ENCODE assay signal across 3 cellular contexts in genomic region chr17:19647697-19648474, GRCh38.
A peak's percentile ranks its signal among the peaks of the same experiment; 100 is the strongest.
TF ChIP-seq lines count a peak whose summit lies in the region.

No MANE protein-coding gene starts in this region.

TF ChIP-seq in Ishikawa, 13 proteins besides CTCF, POLR2A, EP300 and RAD21 (continued from another document):
- TF ChIP-seq CEBPB (IDR thresholded peaks at IDR 0.05) (0 out of 2 replicates have a peak, but pooled peaks have one; percentile 19), EGR1 (IDR thresholded peaks at IDR 0.05) (no peak), MAX (IDR thresholded peaks at IDR 0.05) (peak; percentile 50), CREB1 (IDR thresholded peaks at IDR 0.05; ENCODE audit: low read depth) (no peak), YY1 (IDR thresholded peaks at IDR 0.05; ENCODE audit: low read depth) (peak; percentile 83), TAF1 (IDR thresholded peaks at IDR 0.05; ENCODE audit: low read depth) (no peak)
TF ChIP-seq in Ishikawa: peak in this region for 4.

TF ChIP-seq in SK-N-SH, 30 proteins besides CTCF, POLR2A, EP300 and RAD21 (continued from another document):
- TF ChIP-seq RXRA (IDR thresholded peaks at IDR 0.05; ENCODE audit: borderline replicate concordance, low read depth) (no peak), ELF1 (IDR thresholded peaks at IDR 0.05) (no peak), MXI1 (IDR thresholded peaks at IDR 0.05; ENCODE audit: low read depth, low read length) (no peak), CHD2 (IDR thresholded peaks at IDR 0.05; ENCODE audit: low read length, partially characterized antibody) (no peak), POLR2AphosphoS5 (IDR thresholded peaks at IDR 0.05; ENCODE audit: low read depth, low read length) (no peak), SIN3A (IDR thresholded peaks at IDR 0.05; ENCODE audit: borderline replicate concordance, low read depth, low read length) (no peak), GATA2 (CRISPR knock-in tag; IDR thresholded peaks at IDR 0.05) (no peak)

TF ChIP-seq in K562, 482 proteins besides CTCF, POLR2A, EP300 and RAD21:
- TF ChIP-seq ZBTB11 (CRISPR knock-in tag; IDR thresholded peaks at IDR 0.05) (peak in 1 of 3 experiments; percentile 35; a peak in 1 of 6 replicates), EZH2 (IDR thresholded peaks at IDR 0.05; ENCODE audit: borderline replicate concordance, low read depth, low read length) (no peak), L3MBTL2 (IDR thresholded peaks at IDR 0.05) (no peak)
TF ChIP-seq in K562: peak in this region for 1.
